Comparison of ENCODE assay signal across 21 cellular contexts in the genomic region with DNA sequence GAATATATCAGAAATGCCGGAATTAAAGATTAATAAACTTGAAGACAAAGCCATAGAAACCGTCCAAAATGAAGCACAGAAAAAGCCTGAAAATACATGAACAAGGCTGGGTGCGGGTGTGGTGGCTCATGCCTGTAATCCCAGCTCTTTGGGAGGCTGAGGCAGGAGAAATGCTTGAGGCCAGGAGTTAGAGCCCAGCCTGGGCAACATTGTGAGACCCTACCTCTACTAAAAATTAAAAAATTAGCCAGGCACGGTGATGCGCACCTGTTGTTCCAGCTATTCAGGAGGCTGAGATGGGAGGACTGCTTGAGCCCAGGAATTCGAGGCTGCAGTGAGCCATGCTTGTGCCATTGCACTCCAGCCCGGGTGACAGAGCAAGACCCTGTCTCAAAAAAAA. TPM values are rescaled to one million over a fixed set of nuclear protein-coding genes. Genes with fewer than 3 reads are reported as not detected.
A peak's percentile ranks its signal among the peaks of the same experiment; 100 is the strongest.
DNase-seq lines count a peak whose midpoint lies in the region; ATAC-seq and TF ChIP-seq lines count a peak whose summit lies in the region.
"Had no signal": no experiment of that assay in that cellular context is flagged by ENCODE, and none has a peak within 500 bp of the region (broad histone marks: within the 10 kb centered on the region; RNA-seq: fewer than 3 reads in every experiment).

No MANE protein-coding gene starts in this region.

- H3K36me3 Mint-ChIP-seq in activated naive CD8-positive, alpha-beta T cell treated with anti-CD3 and anti-CD28 coated beads for 36 hours = peaks cover 12% of the 10 kb centered on the region
- H3K36me3 Mint-ChIP-seq in activated naive CD8-positive, alpha-beta T cell treated with anti-CD3 and anti-CD28 coated beads, Interleukin-2, amount 50 U/mL, for 24 hours (ENCODE audit: low read depth) = peaks cover 8% of the 10 kb centered on the region
- H3K36me3 Mint-ChIP-seq in T-helper 17 cell (ENCODE audit: low read depth) = peaks cover 6% of the 10 kb centered on the region
- H3K36me3 Mint-ChIP-seq in memory B cell = peaks cover 10% of the 10 kb centered on the region

- peaks cover 11% of the 10 kb centered on the region; the same call in 1 of the 2 replicates for H3K4me1 ChIP-seq in HEK293 (ENCODE audit: control insufficient read depth, insufficient read depth, low read length)
- H3K4me1 ChIP-seq: A549, BE2C had no signal

- H3K4me1 Mint-ChIP-seq in activated naive CD8-positive, alpha-beta T cell treated with anti-CD3 and anti-CD28 coated beads for 36 hours = peaks cover 19% of the 10 kb centered on the region
- H3K4me1 Mint-ChIP-seq in activated naive CD8-positive, alpha-beta T cell treated with anti-CD3 and anti-CD28 coated beads, Interleukin-2, amount 50 U/mL, for 24 hours = peaks cover 8% of the 10 kb centered on the region
- peaks cover 17% of the 10 kb centered on the region for H3K4me1 Mint-ChIP-seq in T-helper 17 cell
- H3K4me1 Mint-ChIP-seq in memory B cell = peaks cover 19% of the 10 kb centered on the region

- no peak for ATAC-seq in activated naive CD8-positive, alpha-beta T cell treated with anti-CD3 and anti-CD28 coated beads, Interleukin-2, amount 50 U/mL, for 24 hours
- no peak for ATAC-seq in T-helper 17 cell
- ATAC-seq in memory B cell (ENCODE audit: low read depth) = no peak
- ATAC-seq: A549 had no signal

- no peaks in the 10 kb centered on the region for H3K27me3 Mint-ChIP-seq in activated naive CD8-positive, alpha-beta T cell treated with anti-CD3 and anti-CD28 coated beads for 36 hours
- no peaks in the 10 kb centered on the region for H3K27me3 Mint-ChIP-seq in activated naive CD8-positive, alpha-beta T cell treated with anti-CD3 and anti-CD28 coated beads, Interleukin-2, amount 50 U/mL, for 24 hours
- no peaks in the 10 kb centered on the region for H3K27me3 Mint-ChIP-seq in T-helper 17 cell
- no peaks in the 10 kb centered on the region for H3K27me3 Mint-ChIP-seq in memory B cell
- H3K27me3 Mint-ChIP-seq: CD4-positive, alpha-beta T cell had no signal

- no peak for TF ChIP-seq CTCF in HEK293 (tag by site-specific recombination; IDR thresholded peaks at IDR 0.05)

- H3K4me3 ChIP-seq in HEK293 (ENCODE audit: low read depth, low read length) = no peak overlapping the region
- H3K4me3 ChIP-seq: A549; BLaER1 treated with 17β-estradiol and CSF1 and Interleukin-3, amounts not matched to agents 10 nM and 100 nM; HAP-1 had no signal

- H3K27ac Mint-ChIP-seq in activated naive CD8-positive, alpha-beta T cell treated with anti-CD3 and anti-CD28 coated beads for 36 hours = peak overlapping the region; percentile 8
- H3K27ac Mint-ChIP-seq in activated naive CD8-positive, alpha-beta T cell treated with anti-CD3 and anti-CD28 coated beads, Interleukin-2, amount 50 U/mL, for 24 hours = no peak overlapping the region
- H3K27ac Mint-ChIP-seq in T-helper 17 cell = no peak overlapping the region
- peak overlapping the region; percentile 6 for H3K27ac Mint-ChIP-seq in memory B cell
- H3K27ac Mint-ChIP-seq: CD14-positive monocyte; CD4-positive, alpha-beta T cell had no signal

- no peaks in the 10 kb centered on the region for H3K9me3 Mint-ChIP-seq in activated naive CD8-positive, alpha-beta T cell treated with anti-CD3 and anti-CD28 coated beads for 36 hours
- no peaks in the 10 kb centered on the region for H3K9me3 Mint-ChIP-seq in activated naive CD8-positive, alpha-beta T cell treated with anti-CD3 and anti-CD28 coated beads, Interleukin-2, amount 50 U/mL, for 24 hours
- no peaks in the 10 kb centered on the region for H3K9me3 Mint-ChIP-seq in memory B cell
- H3K9me3 Mint-ChIP-seq: CD14-positive monocyte; CD4-positive, alpha-beta T cell; CD8-positive, alpha-beta memory T cell had no signal

- CTCF ChIA-PET in HEK293 (lab: Yijun Ruan, JAX) = no interaction called here

- H3K9me3 ChIP-seq in HEK293 (ENCODE audit: control insufficient read depth, insufficient read depth, low read depth, low read length) = no peaks in the 10 kb centered on the region
- H3K9me3 ChIP-seq in T-helper 17 cell (ENCODE audit: control insufficient read depth, low read length, poor library complexity, severe bottlenecking) = no peaks in the 10 kb centered on the region
- H3K9me3 ChIP-seq: A549, BE2C, HAP-1 had no signal

- DNase-seq in activated naive CD8-positive, alpha-beta T cell treated with anti-CD3 and anti-CD28 coated beads for 36 hours = no peak
- no peak for DNase-seq in activated naive CD8-positive, alpha-beta T cell treated with anti-CD3 and anti-CD28 coated beads, Interleukin-2, amount 50 U/mL, for 24 hours
- DNase-seq in T-helper 17 cell = no peak
- DNase-seq in memory B cell (ENCODE audit: low spot score in 2 of 2) = no peak
- DNase-seq in NCI-H146 (lab: John Stamatoyannopoulos, UW) = no peak
- no peak for DNase-seq in NCI-H446 (lab: John Stamatoyannopoulos, UW)
- DNase-seq: 8988T; ACHN; AML-193; BE2C; CD4-positive, alpha-beta T cell; CD8-positive, alpha-beta memory T cell; DMS53; DMS79 treated with DMSO at 0.1 percent for 48 hours; GF-D8; GOT3 had no signal

- POLR2A ChIA-PET in HEK293 (lab: Yijun Ruan, JAX) = no interaction called here

- H3K27ac ChIP-seq in HEK293 (ENCODE audit: extremely low read depth, low read depth, low read length) = no peak overlapping the region
- H3K27ac ChIP-seq: A549; BLaER1 treated with 17β-estradiol and CSF1 and Interleukin-3, amounts not matched to agents 10 nM and 100 nM had no signal

- H3K36me3 ChIP-seq in HEK293 (ENCODE audit: control insufficient read depth in 2 of 2, insufficient read depth in 1 of 2, low read length in 2 of 2) = peaks cover 0 to 3% of the 10 kb centered on the region in 2 experiments; a peak in 2 of 3 replicates
- H3K36me3 ChIP-seq: BE2C, HAP-1 had no signal

- no peak overlapping the region for H3K4me3 Mint-ChIP-seq in activated naive CD8-positive, alpha-beta T cell treated with anti-CD3 and anti-CD28 coated beads for 36 hours
- no peak overlapping the region for H3K4me3 Mint-ChIP-seq in activated naive CD8-positive, alpha-beta T cell treated with anti-CD3 and anti-CD28 coated beads, Interleukin-2, amount 50 U/mL, for 24 hours
- H3K4me3 Mint-ChIP-seq in T-helper 17 cell = peak overlapping the region; percentile 7
- H3K4me3 Mint-ChIP-seq in memory B cell = no peak overlapping the region
- H3K4me3 Mint-ChIP-seq: CD14-positive monocyte; CD4-positive, alpha-beta T cell; CD8-positive, alpha-beta memory T cell had no signal

TF ChIP-seq in HEK293, 187 proteins besides CTCF, POLR2A, EP300 and RAD21:
- no peak for TF ChIP-seq ZNF830 (tag by site-specific recombination; IDR thresholded peaks at IDR 0.05; ENCODE audit: low read depth)
- peak; percentile 57; the same call in 1 of the 2 replicates for TF ChIP-seq ZNF121 (tag by site-specific recombination; IDR thresholded peaks at IDR 0.05)
TF ChIP-seq in HEK293: peak in this region for 1.

RNA-seq across cellular contexts. Expression of a gene that starts 32.9 kb away (rescaled TPM):
- total RNA-seq in activated naive CD8-positive, alpha-beta T cell treated with anti-CD3 and anti-CD28 coated beads for 36 hours = 10 to 100 TPM; 17.0 TPM
- total RNA-seq in T-helper 17 cell = 10 to 100 TPM; 18.9 to 19.8 TPM

Comparison
In these comparisons a context has a peak if more than half of its experiments do, and no peak if none do; other contexts are left out.
1. H3K27ac Mint-ChIP-seq: peak in activated naive CD8-positive, alpha-beta T cell treated with anti-CD3 and anti-CD28 coated beads for 36 hours (single experiment) and memory B cell (single experiment); none in activated naive CD8-positive, alpha-beta T cell treated with anti-CD3 and anti-CD28 coated beads, Interleukin-2, amount 50 U/mL, for 24 hours (single experiment) and T-helper 17 cell (single experiment).